Comparison of ENCODE assay signal across 14 cellular contexts in the genomic region with DNA sequence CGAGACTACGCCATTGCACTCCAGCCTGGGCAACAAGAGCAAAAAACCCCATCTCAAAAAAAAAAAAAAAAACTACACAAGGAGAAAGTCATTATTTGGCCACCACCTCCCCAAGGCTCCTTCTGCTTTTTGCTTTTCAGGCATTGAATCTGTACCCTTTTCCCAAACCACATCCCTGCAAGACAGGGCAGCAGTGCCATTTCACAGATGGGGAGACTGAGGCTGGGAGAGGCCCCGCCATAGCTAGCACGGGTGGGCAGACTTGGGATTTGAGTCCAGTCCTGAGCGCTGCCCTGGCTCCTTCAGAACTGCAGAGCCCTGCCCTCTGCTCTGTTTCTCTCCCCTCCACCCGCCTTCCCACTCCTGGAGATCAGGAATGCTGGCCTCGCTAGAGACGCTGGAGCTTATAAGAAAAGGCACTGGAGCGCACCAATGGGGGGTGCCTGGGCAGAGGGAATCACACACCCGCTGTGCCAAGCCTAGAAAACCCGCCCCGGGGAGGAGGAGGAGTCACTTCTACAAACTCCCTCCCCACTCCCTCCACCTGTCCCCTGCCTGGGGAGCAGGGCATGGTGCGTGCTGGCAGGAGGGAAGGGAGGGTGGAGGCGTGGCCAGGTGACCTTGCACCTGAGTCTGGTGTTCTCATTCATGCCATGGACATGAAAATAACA. TPM values are rescaled to one million over a fixed set of nuclear protein-coding genes. Genes with fewer than 3 reads are reported as not detected.
DNase-seq lines count a peak whose midpoint lies in the region; ATAC-seq and TF ChIP-seq lines count a peak whose summit lies in the region.
"Had no signal": no experiment of that assay in that cellular context is flagged by ENCODE, and none has a peak within 500 bp of the region (broad histone marks: within the 10 kb centered on the region; RNA-seq: fewer than 3 reads in every experiment).

No MANE protein-coding gene starts in this region.

- H3K9me3 ChIP-seq in HUES48 (ENCODE audit: control insufficient read depth, insufficient read depth, low read length) (no peaks in the 10 kb centered on the region), osteoblast (ENCODE audit: low read depth, low read length) (no peaks in the 10 kb centered on the region)
- H3K9me3 ChIP-seq: HAP-1 had no signal

- H3K4me1 ChIP-seq in HUES48 (ENCODE audit: control insufficient read depth, insufficient read depth, low read length) (peaks cover 14% of the 10 kb centered on the region; the same call in 1 of the 2 replicates), osteoblast (ENCODE audit: insufficient read depth, low read length) (no peaks in the 10 kb centered on the region)

- H3K36me3 ChIP-seq in HUES48 (ENCODE audit: control insufficient read depth, insufficient read depth, low read length) (no peaks in the 10 kb centered on the region; the same call in 1 of the 2 replicates), osteoblast (ENCODE audit: insufficient read depth, low read length) (no peaks in the 10 kb centered on the region)
- H3K36me3 ChIP-seq: HAP-1 had no signal

- no peak overlapping the region for H2AFZ ChIP-seq in osteoblast (ENCODE audit: low read length)

- H3K27ac ChIP-seq in HUES48 (ENCODE audit: low read depth, low read length) (peak overlapping the region; percentile 50), osteoblast (ENCODE audit: low read depth, low read length) (no peak overlapping the region)

- no peak overlapping the region for H3K9ac ChIP-seq in HUES48 (ENCODE audit: low read depth, low read length)

- H4K20me1 ChIP-seq in osteoblast (ENCODE audit: insufficient read depth, low read length), result no peaks in the 10 kb centered on the region

- H3K4me2 ChIP-seq in osteoblast (ENCODE audit: insufficient read depth, low read length), result no peak overlapping the region

- DNase-seq in NCI-H2171 treated with DMSO at 0.1 percent for 48 hours (lab: John Stamatoyannopoulos, UW), result peak; percentile 97
- peak; percentile 30 to 90 for DNase-seq in T47D (ENCODE audit: low read depth in 1 of 2, low spot score in 1 of 2)
- DNase-seq in osteoblast (ENCODE audit: insufficient read length, low spot score, missing footprints), result peak; percentile 66
- DNase-seq in T-helper 2 cell, result no peak
- DNase-seq: activated T-cell treated with anti-CD3 and anti-CD28 coated beads for 4 hours, NCI-H1105 had no signal

- no peak overlapping the region for H3K4me3 ChIP-seq in HUES48 (ENCODE audit: low read depth, low read length)
- H3K4me3 ChIP-seq in osteoblast (ENCODE audit: insufficient read depth, low read length), result no peak overlapping the region
- H3K4me3 ChIP-seq: HAP-1 had no signal

- no peak for TF ChIP-seq CTCF in osteoblast (IDR thresholded peaks at IDR 0.05; ENCODE audit: extremely low read depth, low read depth, low read length)

- in situ Hi-C loops in T47D (cut with HindIII; ENCODE audit: low pct_unique_long_range_greater_than_20kb, low sequenced_read_pairs), result no loop called here

- no peaks in the 10 kb centered on the region for H3K79me2 ChIP-seq in osteoblast (ENCODE audit: insufficient read depth, low read length)

- ATAC-seq in GM18502 (IDR thresholded peaks at IDR 0.05; ENCODE audit: poor library complexity, unreplicated experiment) (no peak), HG02852 (IDR thresholded peaks at IDR 0.05; ENCODE audit: unreplicated experiment) (no peak), HG03175 (IDR thresholded peaks at IDR 0.05; ENCODE audit: unreplicated experiment) (no peak)

- H3K27me3 ChIP-seq in HUES48 (ENCODE audit: control insufficient read depth, insufficient read depth, low read length), result no peaks in the 10 kb centered on the region
- peaks cover 28% of the 10 kb centered on the region for H3K27me3 ChIP-seq in osteoblast (ENCODE audit: insufficient read depth, low read length)

RNA-seq across cellular contexts. Expression of gene TJP3, which starts 17.6 kb away (rescaled TPM):
- not detected in 2 replicates for total RNA-seq in osteoblast
- total RNA-seq: pulmonary artery endothelial cell had no signal

RNA-seq across cellular contexts. Expression of gene PIP5K1C, which starts 25.5 kb away (rescaled TPM):
- 30.4 and 31.5 TPM in 2 replicates for total RNA-seq in osteoblast

RNA-seq across cellular contexts. Expression of gene APBA3, which starts 35.7 kb away (rescaled TPM):
- 22.4 and 24.2 TPM in 2 replicates for total RNA-seq in osteoblast

RNA-seq across cellular contexts. Expression of gene MRPL54, which starts 36.7 kb away (rescaled TPM):
- total RNA-seq in osteoblast, result 41.6 and 44.8 TPM in 2 replicates

RNA-seq across cellular contexts. Expression of gene RAX2, which starts 46.3 kb away (rescaled TPM):
- not detected in 2 replicates for total RNA-seq in osteoblast
- total RNA-seq: bronchial epithelial cell, G401, pulmonary artery endothelial cell had no signal

Comparison
In these comparisons a context has a peak if more than half of its experiments do, and no peak if none do; other contexts are left out.
1. DNase-seq: peak in NCI-H2171 treated with DMSO at 0.1 percent for 48 hours (single experiment), T47D (2 of 2) and osteoblast (single experiment); none in T-helper 2 cell (0 of 5).